ENCODE assay signal across 16 cellular contexts in the genomic region with DNA sequence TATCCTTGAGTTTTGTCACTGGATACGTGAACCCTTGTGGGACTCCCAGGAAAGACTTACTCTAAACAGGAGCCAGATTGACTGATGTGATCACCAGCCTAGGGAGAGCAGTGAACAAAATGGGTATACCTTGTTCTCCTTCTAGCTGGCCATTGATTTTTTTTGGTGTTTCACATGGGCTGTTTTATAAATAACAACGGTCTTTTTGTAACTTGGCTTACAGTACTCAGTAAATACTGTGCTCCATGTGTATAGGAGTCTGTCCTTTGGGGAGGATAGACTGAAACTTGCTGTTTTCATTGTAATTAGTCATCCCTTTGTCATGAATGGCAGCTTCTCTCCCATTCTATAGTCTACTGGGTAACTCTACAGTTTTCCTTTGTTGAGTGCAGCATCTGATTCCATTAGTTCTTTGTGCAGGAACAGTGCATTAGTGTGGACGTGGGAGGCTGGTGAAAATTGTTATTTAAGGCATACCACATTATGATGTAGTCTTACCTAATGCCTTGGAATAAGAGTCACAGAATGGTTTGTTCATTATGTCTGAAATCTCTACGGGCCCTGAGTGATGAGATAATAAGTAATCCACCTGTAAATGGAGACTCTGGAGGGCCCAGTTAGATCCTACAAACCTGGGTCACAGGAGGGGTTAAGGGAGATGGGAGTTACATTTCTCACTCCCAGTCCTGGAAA.
A peak's percentile ranks its signal among the peaks of the same experiment; 100 is the strongest.
DNase-seq lines count a peak whose midpoint lies in the region; ATAC-seq and TF ChIP-seq lines count a peak whose summit lies in the region.
"Had no signal": no experiment of that assay in that cellular context is flagged by ENCODE, and none has a peak within 500 bp of the region (broad histone marks: within the 10 kb centered on the region; RNA-seq: fewer than 3 reads in every experiment).

No MANE protein-coding gene starts in this region.

- H3K4me3 Mint-ChIP-seq in endodermal cell (no peak overlapping the region), neural progenitor cell (no peak overlapping the region)
- no peak overlapping the region for H3K4me3 Mint-ChIP-seq in activated CD4-positive, alpha-beta T cell treated with anti-CD3 and anti-CD28 coated beads, Interleukin-2, amount 10 ng/mL, durations not matched to agents 24 days and 14 days
- H3K4me3 Mint-ChIP-seq: activated naive CD4-positive, alpha-beta T cell treated with anti-CD3 and anti-CD28 coated beads, Interleukin-2, amount 10 ng/mL, durations not matched to agents 7 days and 5 days; T-cell had no signal

- BruUV-seq in PC-3 (replicated peaks; lab: Mats Ljungman, UMichigan): no TSS peak

- H2AFZ ChIP-seq in PC-3 (ENCODE audit: low read length) (no peak overlapping the region), neural progenitor cell (replicated peaks) (no peak overlapping the region)

- H3K27me3 Mint-ChIP-seq in endodermal cell (ENCODE audit: insufficient read depth): no peaks in the 10 kb centered on the region
- peaks cover 3% of the 10 kb centered on the region for H3K27me3 Mint-ChIP-seq in neural progenitor cell (ENCODE audit: insufficient read depth, low read depth)
- H3K27me3 Mint-ChIP-seq in activated CD4-positive, alpha-beta T cell treated with anti-CD3 and anti-CD28 coated beads, Interleukin-2, amount 10 ng/mL, durations not matched to agents 24 days and 14 days: no peaks in the 10 kb centered on the region
- H3K27me3 Mint-ChIP-seq: T-cell had no signal

- POLR2A ChIA-PET in PC-3 (lab: Charles Lee; ENCODE audit: unreplicated experiment): no interaction called here

- no peaks in the 10 kb centered on the region for H4K20me1 ChIP-seq in PC-3 (ENCODE audit: low read length)
- H4K20me1 ChIP-seq in neural progenitor cell (ENCODE audit: low read depth): no peaks in the 10 kb centered on the region

- CTCF ChIA-PET in PC-3 (lab: Charles Lee): no interaction called here

- H3K36me3 ChIP-seq in PC-3 (ENCODE audit: low read depth, low read length) (no peaks in the 10 kb centered on the region), endodermal cell (ENCODE audit: control insufficient read depth, insufficient read depth, low read length) (no peaks in the 10 kb centered on the region), neural progenitor cell (no peaks in the 10 kb centered on the region)
- H3K36me3 ChIP-seq: cardiac muscle cell had no signal

- WGBS in endodermal cell (ENCODE audit: insufficient coverage in 1 of 2, insufficient read length in 1 of 2), 2 experiments: 80 to 81% methylated on average over 3 to 4 of the region's 4 CpGs

- H3F3A ChIP-seq in PC-3 (ENCODE audit: low read length, unreplicated experiment): no peaks in the 10 kb centered on the region
- peaks cover 11% of the 10 kb centered on the region for H3F3A ChIP-seq in neural progenitor cell (ENCODE audit: low read depth)

- peak overlapping the region; percentile 0; the same call in 1 of the 2 replicates for H3K4me2 ChIP-seq in PC-3 (ENCODE audit: low read length)
- peak overlapping the region; percentile 45 for H3K4me2 ChIP-seq in neural progenitor cell

- no peak for TF ChIP-seq CTCF in PC-3 (conservative IDR thresholded peaks at IDR 0.05; ENCODE audit: low read depth, low read length)
- no peak for TF ChIP-seq CTCF in endodermal cell (conservative IDR thresholded peaks at IDR 0.05)
- TF ChIP-seq CTCF in neural progenitor cell (IDR thresholded peaks at IDR 0.05): no peak

- H3K4me1 ChIP-seq in PC-3 (ENCODE audit: insufficient read depth, low read length) (peaks cover 21% of the 10 kb centered on the region), endodermal cell (ENCODE audit: control insufficient read depth, insufficient read depth, low read length) (peaks cover 18% of the 10 kb centered on the region), neural progenitor cell (peaks cover 21% of the 10 kb centered on the region)
- H3K4me1 ChIP-seq: testis had no signal

- ATAC-seq in PC-3: peak; percentile 40; the same call in 1 of the 2 replicates
- ATAC-seq in HG03457 (IDR thresholded peaks at IDR 0.05; ENCODE audit: unreplicated experiment): no peak
- ATAC-seq: T-cell had no signal

- H3K27me3 ChIP-seq in PC-3 (ENCODE audit: low read length) (no peaks in the 10 kb centered on the region), endodermal cell (ENCODE audit: control insufficient read depth, insufficient read depth, low read length, poor library complexity, severe bottlenecking) (no peaks in the 10 kb centered on the region), neural progenitor cell (no peaks in the 10 kb centered on the region)
- H3K27me3 ChIP-seq: testis had no signal

- no peaks in the 10 kb centered on the region for H3K9me2 ChIP-seq in PC-3 (replicated peaks; ENCODE audit: low read length)

- no peaks in the 10 kb centered on the region for H3K36me3 Mint-ChIP-seq in endodermal cell (ENCODE audit: low read depth)
- H3K36me3 Mint-ChIP-seq in neural progenitor cell: no peaks in the 10 kb centered on the region
- H3K36me3 Mint-ChIP-seq in activated CD4-positive, alpha-beta T cell treated with anti-CD3 and anti-CD28 coated beads, Interleukin-2, amount 10 ng/mL, durations not matched to agents 24 days and 14 days (ENCODE audit: low read depth): peaks cover 3% of the 10 kb centered on the region
- H3K36me3 Mint-ChIP-seq: activated naive CD4-positive, alpha-beta T cell treated with anti-CD3 and anti-CD28 coated beads, Interleukin-2, amount 10 ng/mL, durations not matched to agents 7 days and 5 days; T-cell had no signal

- H3K27ac ChIP-seq in PC-3 (ENCODE audit: low read length): peak overlapping the region; percentile 60
- peak overlapping the region; percentile 36 for H3K27ac ChIP-seq in endodermal cell (ENCODE audit: low read depth, low read length)
- H3K27ac ChIP-seq in neural progenitor cell: no peak overlapping the region
- H3K27ac ChIP-seq: cardiac muscle cell, HL-60, testis had no signal

- H3K9me3 ChIP-seq in PC-3 (ENCODE audit: low read length) (no peaks in the 10 kb centered on the region), endodermal cell (ENCODE audit: control insufficient read depth, low read length) (no peaks in the 10 kb centered on the region), neural progenitor cell (ENCODE audit: low read depth) (no peaks in the 10 kb centered on the region)
- H3K9me3 ChIP-seq: testis had no signal

- no peak overlapping the region for H3K4me3 ChIP-seq in PC-3 (ENCODE audit: low read length)
- H3K4me3 ChIP-seq in endodermal cell (ENCODE audit: low read length): peak overlapping the region; percentile 10
- H3K4me3 ChIP-seq in neural progenitor cell: no peak overlapping the region
- H3K4me3 ChIP-seq: cardiac muscle cell, testis had no signal

- H3K9ac ChIP-seq in PC-3 (ENCODE audit: low read length) (no peak overlapping the region), endodermal cell (ENCODE audit: extremely low read depth, low read length, poor library complexity, severe bottlenecking) (no peak overlapping the region), neural progenitor cell (no peak overlapping the region)

- H3K4me1 Mint-ChIP-seq in endodermal cell (peaks cover 46% of the 10 kb centered on the region), neural progenitor cell (peaks cover 13% of the 10 kb centered on the region)
- H3K4me1 Mint-ChIP-seq in activated CD4-positive, alpha-beta T cell treated with anti-CD3 and anti-CD28 coated beads, Interleukin-2, amount 10 ng/mL, durations not matched to agents 24 days and 14 days: peaks cover 17% of the 10 kb centered on the region

- no peak overlapping the region for H3K27ac Mint-ChIP-seq in endodermal cell
- no peak overlapping the region for H3K27ac Mint-ChIP-seq in neural progenitor cell
- no peak overlapping the region for H3K27ac Mint-ChIP-seq in activated CD4-positive, alpha-beta T cell treated with anti-CD3 and anti-CD28 coated beads, Interleukin-2, amount 10 ng/mL, durations not matched to agents 24 days and 14 days
- H3K27ac Mint-ChIP-seq: activated naive CD4-positive, alpha-beta T cell treated with anti-CD3 and anti-CD28 coated beads, Interleukin-2, amount 10 ng/mL, durations not matched to agents 7 days and 5 days; T-cell had no signal

- peak; percentile 83 for DNase-seq in Caki2 (ENCODE audit: low read depth)
- DNase-seq in PC-3: peak; percentile 37
- no peak for DNase-seq in endodermal cell
- DNase-seq in neural progenitor cell (ENCODE audit: low spot score): no peak
- DNase-seq in KBM-7: no peak
- DNase-seq in activated CD4-positive, CD25-positive, alpha-beta regulatory T cell treated with anti-CD3 and anti-CD28 coated beads, Interleukin-2, amount 50 U/mL, for 72 hours: no peak
- DNase-seq in activated CD4-positive, alpha-beta T cell treated with anti-CD3 and anti-CD28 coated beads, Interleukin-2, amount 10 ng/mL, durations not matched to agents 24 days and 14 days: no peak
- DNase-seq: activated naive CD4-positive, alpha-beta T cell treated with anti-CD3 and anti-CD28 coated beads, Interleukin-2, amount 10 ng/mL, durations not matched to agents 7 days and 5 days; left cardiac atrium; NCI-H526; stimulated activated CD4-positive, alpha-beta T cell treated with anti-CD3 and anti-CD28 coated beads, Interleukin-1b, Interleukin-23, amount 100 ng/mL, for 48 hours; T-cell; testis had no signal

- H3K79me2 ChIP-seq in PC-3 (ENCODE audit: low read length) (no peaks in the 10 kb centered on the region), neural progenitor cell (ENCODE audit: low read depth) (no peaks in the 10 kb centered on the region)

- intact Hi-C loops in PC-3 (cut with micrococcal nuclease): no loop called here
- intact Hi-C loops in activated CD4-positive, alpha-beta T cell treated with anti-CD3 and anti-CD28 coated beads, Interleukin-2, amount 10 ng/mL, durations not matched to agents 24 days and 14 days (cut with micrococcal nuclease): no loop called here

- no peaks in the 10 kb centered on the region for H3K9me3 Mint-ChIP-seq in endodermal cell
- no peaks in the 10 kb centered on the region for H3K9me3 Mint-ChIP-seq in neural progenitor cell
- no peaks in the 10 kb centered on the region for H3K9me3 Mint-ChIP-seq in activated CD4-positive, alpha-beta T cell treated with anti-CD3 and anti-CD28 coated beads, Interleukin-2, amount 10 ng/mL, durations not matched to agents 24 days and 14 days
- H3K9me3 Mint-ChIP-seq: activated naive CD4-positive, alpha-beta T cell treated with anti-CD3 and anti-CD28 coated beads, Interleukin-2, amount 10 ng/mL, durations not matched to agents 7 days and 5 days; T-cell had no signal

- in situ Hi-C loops in Caki2 (cut with HindIII; ENCODE audit: low pct_unique_long_range_greater_than_20kb, low sequenced_read_pairs) (no loop called here), KBM-7 (cut with MboI; ENCODE audit: low pct_unique_long_range_greater_than_20kb, low sequenced_read_pairs) (no loop called here)

Comparison
In these comparisons a context has a peak if more than half of its experiments do, and no peak if none do; other contexts are left out.
1. DNase-seq: peak in Caki2 (single experiment) and PC-3 (single experiment); none in endodermal cell (single experiment), neural progenitor cell (single experiment), KBM-7 (single experiment), activated CD4-positive, CD25-positive, alpha-beta regulatory T cell treated with anti-CD3 and anti-CD28 coated beads, Interleukin-2, amount 50 U/mL, for 72 hours (single experiment) and activated CD4-positive, alpha-beta T cell treated with anti-CD3 and anti-CD28 coated beads, Interleukin-2, amount 10 ng/mL, durations not matched to agents 24 days and 14 days (single experiment).